Comparison of ENCODE assay signal across 1 cellular context in the genomic region with DNA sequence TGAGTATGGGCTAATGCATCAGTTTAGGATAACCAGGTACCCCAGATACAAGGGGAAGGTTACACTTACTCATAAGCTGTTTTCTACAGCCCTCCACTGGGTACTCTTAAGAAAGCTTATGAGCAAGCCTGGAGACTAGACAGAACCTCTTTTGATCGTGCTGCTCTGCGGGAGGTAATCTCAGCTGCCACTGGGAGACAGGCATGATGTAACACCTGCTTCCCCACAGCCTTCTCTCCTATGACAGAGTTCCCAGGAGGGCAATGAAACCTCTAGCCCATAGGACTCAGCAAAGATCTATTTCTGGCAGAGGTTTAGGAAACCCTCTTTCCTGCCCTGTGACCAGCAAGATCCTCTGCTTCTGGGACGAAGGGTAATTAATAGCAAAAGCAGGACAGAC.
TF ChIP-seq lines count a peak whose summit lies in the region.

No MANE protein-coding gene starts in this region.

TF ChIP-seq in HepG2, 621 proteins besides CTCF, POLR2A, EP300 and RAD21 (continued from another document):
- TF ChIP-seq ZBED4 (CRISPR knock-in tag; IDR thresholded peaks at IDR 0.05; ENCODE audit: borderline replicate concordance) (no peak), ZSCAN22 (CRISPR knock-in tag; IDR thresholded peaks at IDR 0.05) (no peak), ZNF33B (CRISPR knock-in tag; IDR thresholded peaks at IDR 0.05) (no peak), ZNF251 (CRISPR knock-in tag; IDR thresholded peaks at IDR 0.05) (no peak), ZNF143 (CRISPR knock-in tag; IDR thresholded peaks at IDR 0.05) (no peak), ZFY (CRISPR knock-in tag; IDR thresholded peaks at IDR 0.05) (no peak), PAX8 (CRISPR knock-in tag; IDR thresholded peaks at IDR 0.05; ENCODE audit: borderline replicate concordance) (no peak), SP140L (CRISPR knock-in tag; IDR thresholded peaks at IDR 0.05; ENCODE audit: borderline replicate concordance) (no peak), ZNF567 (CRISPR knock-in tag; IDR thresholded peaks at IDR 0.05; ENCODE audit: borderline replicate concordance) (no peak), ZNF788 (CRISPR knock-in tag; IDR thresholded peaks at IDR 0.05; ENCODE audit: borderline replicate concordance) (no peak)
